ENCODE assay signal across 21 cellular contexts in genomic region chr18:50506362-50506761, GRCh38. TPM values are rescaled to one million over a fixed set of nuclear protein-coding genes. Genes with fewer than 3 reads are reported as not detected.
"Had no signal": no experiment of that assay in that cellular context is flagged by ENCODE, and none has a peak within 500 bp of the region (broad histone marks: within the 10 kb centered on the region; RNA-seq: fewer than 3 reads in every experiment).

No MANE protein-coding gene starts in this region.

- DNase-seq: naive thymus-derived CD8-positive, alpha-beta T cell; natural killer cell; spleen; stimulated activated CD4-positive, alpha-beta T cell treated with anti-CD3 and anti-CD28 coated beads, Interleukin-12 subunit alpha, Interleukin-12 subunit beta, amount 100 ng/mL, for 4 hours; stimulated activated CD4-positive, alpha-beta T cell treated with anti-CD3 and anti-CD28 coated beads, Interleukin-1b, Interleukin-23, amount 100 ng/mL, for 48 hours had no signal

- H3K27me3 ChIP-seq: neural progenitor cell, neutrophil, ovary, pancreas, right atrium auricular region, sigmoid colon had no signal

- H3K4me3 ChIP-seq: neural progenitor cell, ovary, pancreas, prostate gland, psoas muscle, right atrium auricular region, sigmoid colon, skin epidermis, smooth muscle cell, spleen had no signal

- FAIRE-seq: pancreas, small intestine had no signal

- H3K4me1 ChIP-seq: neural progenitor cell, pancreas, parathyroid adenoma, prostate gland, psoas muscle, right atrium auricular region, spleen had no signal

- H3K36me3 ChIP-seq: neural progenitor cell, neutrophil, ovary, pancreas, prostate gland, right atrium auricular region, sigmoid colon, spleen had no signal

- H3K4me2 ChIP-seq: neural progenitor cell, smooth muscle cell had no signal

- ATAC-seq: naive thymus-derived CD8-positive, alpha-beta T cell; natural killer cell; natural killer cell treated with Interleukin-12 subunit alpha and Interleukin-12 subunit beta and Interleukin-15 and Interleukin-18, amount 100 ng/mL, for 72 hours had no signal

- H3K79me2 ChIP-seq: parathyroid adenoma had no signal

- H3K9me3 ChIP-seq: neutrophil, ovary, pancreas, prostate gland, psoas muscle, right atrium auricular region, sigmoid colon had no signal

- H3K9ac ChIP-seq: neural progenitor cell, parathyroid adenoma had no signal

- H2AFZ ChIP-seq: parathyroid adenoma had no signal

- H3K27ac ChIP-seq: neural progenitor cell, neutrophil, ovary, pancreas, parathyroid adenoma, prostate gland, psoas muscle, right atrium auricular region, sigmoid colon, skin epidermis, spleen had no signal

RNA-seq across cellular contexts. Expression of gene MAPK4, which starts 53.5 kb away (rescaled TPM):
- total RNA-seq: naive thymus-derived CD8-positive, alpha-beta T cell; natural killer cell; natural killer cell treated with Interleukin-12 subunit alpha and Interleukin-12 subunit beta and Interleukin-15 and Interleukin-18, amount 100 ng/mL, for 72 hours; osteoblast; osteocyte; pulmonary artery endothelial cell had no signal
- polyA plus RNA-seq: smooth muscle cell had no signal
